In genomic region chr1:174883361-174883760, GRCh38 we compare ENCODE assay signal across 9 cellular contexts.
A peak's percentile ranks its signal among the peaks of the same experiment; 100 is the strongest.
DNase-seq lines count a peak whose midpoint lies in the region; ATAC-seq and TF ChIP-seq lines count a peak whose summit lies in the region.
"Had no signal": no experiment of that assay in that cellular context is flagged by ENCODE, and none has a peak within 500 bp of the region (broad histone marks: within the 10 kb centered on the region; RNA-seq: fewer than 3 reads in every experiment).

No MANE protein-coding gene starts in this region.

- CTCF ChIA-PET in GM10248 (lab: Yijun Ruan, JAX), result interaction anchor here (0.7 to 1.5 kb wide), 5 partner anchors 9 to 72 kb away, joined by 3 to 4 read pairs (median 3); no protein-coding TSS in a partner anchor
- CTCF ChIA-PET in activated CD8-positive, alpha-beta memory T cell treated with anti-CD3 and anti-CD28 coated beads, Interleukin-2, amount 10 ng/mL, durations not matched to agents 7 days and 5 days (lab: Charles Lee), result interaction anchor here (0.8 to 1.5 kb wide), 4 partner anchors 34 to 107 kb away, joined by 3 to 5 read pairs (median 4); no protein-coding TSS in a partner anchor

- TF ChIP-seq CTCF in GM10248 (IDR thresholded peaks at IDR 0.05; ENCODE audit: control extremely low read depth, extremely low read depth, low read depth, missing control alignments) (peak; percentile 15), fibroblast of the aortic adventitia (IDR thresholded peaks at IDR 0.05; ENCODE audit: insufficient read depth, low read length) (no peak)

- POLR2A ChIA-PET in GM10248 (lab: Yijun Ruan, JAX), result no interaction called here

- no peak for ATAC-seq in activated CD8-positive, alpha-beta memory T cell treated with anti-CD3 and anti-CD28 coated beads, Interleukin-2, amount 10 ng/mL, durations not matched to agents 7 days and 5 days

- H3K4me3 ChIP-seq in fibroblast of the aortic adventitia (ENCODE audit: low read depth, low read length), result no peak overlapping the region
- H3K4me3 ChIP-seq: esophagus squamous epithelium had no signal

- H3K9me3 Mint-ChIP-seq in activated CD8-positive, alpha-beta memory T cell treated with anti-CD3 and anti-CD28 coated beads, Interleukin-2, amount 10 ng/mL, durations not matched to agents 7 days and 5 days (ENCODE audit: low read depth), result no peaks in the 10 kb centered on the region

- no peaks in the 10 kb centered on the region for H3K4me1 Mint-ChIP-seq in activated CD8-positive, alpha-beta memory T cell treated with anti-CD3 and anti-CD28 coated beads, Interleukin-2, amount 10 ng/mL, durations not matched to agents 7 days and 5 days

- H3K4me3 Mint-ChIP-seq in activated CD8-positive, alpha-beta memory T cell treated with anti-CD3 and anti-CD28 coated beads, Interleukin-2, amount 10 ng/mL, durations not matched to agents 7 days and 5 days, result no peak overlapping the region

- DNase-seq in AG08396 (ENCODE audit: low spot score), result peak; percentile 26
- no peak for DNase-seq in GM10248 (ENCODE audit: extremely low spot score)
- DNase-seq in SK-N-DZ (ENCODE audit: low spot score), result peak; percentile 1
- DNase-seq in fibroblast of the aortic adventitia (ENCODE audit: low read depth), result peak; percentile 30
- DNase-seq in activated CD8-positive, alpha-beta memory T cell treated with anti-CD3 and anti-CD28 coated beads, Interleukin-2, amount 10 ng/mL, durations not matched to agents 7 days and 5 days, result no peak
- no peak for DNase-seq in NOMO-1 (lab: John Stamatoyannopoulos, UW; ENCODE audit: unreplicated experiment in 2 of 2)
- no peak for DNase-seq in UCSD-AML1 (lab: John Stamatoyannopoulos, UW; ENCODE audit: unreplicated experiment)
- no peak for DNase-seq in NCI-H1436 (lab: John Stamatoyannopoulos, UW)
- DNase-seq: esophagus squamous epithelium had no signal

- H3K36me3 Mint-ChIP-seq in activated CD8-positive, alpha-beta memory T cell treated with anti-CD3 and anti-CD28 coated beads, Interleukin-2, amount 10 ng/mL, durations not matched to agents 7 days and 5 days, result peaks cover 5% of the 10 kb centered on the region

- H3K27ac Mint-ChIP-seq in activated CD8-positive, alpha-beta memory T cell treated with anti-CD3 and anti-CD28 coated beads, Interleukin-2, amount 10 ng/mL, durations not matched to agents 7 days and 5 days, result no peak overlapping the region

- no peaks in the 10 kb centered on the region for H3K27me3 Mint-ChIP-seq in activated CD8-positive, alpha-beta memory T cell treated with anti-CD3 and anti-CD28 coated beads, Interleukin-2, amount 10 ng/mL, durations not matched to agents 7 days and 5 days

Comparison
In these comparisons a context has a peak if more than half of its experiments do, and no peak if none do; other contexts are left out.
1. DNase-seq: peak in AG08396 (single experiment), SK-N-DZ (single experiment) and fibroblast of the aortic adventitia (single experiment); none in GM10248 (single experiment), activated CD8-positive, alpha-beta memory T cell treated with anti-CD3 and anti-CD28 coated beads, Interleukin-2, amount 10 ng/mL, durations not matched to agents 7 days and 5 days (single experiment), NOMO-1 (0 of 2), UCSD-AML1 (single experiment) and NCI-H1436 (single experiment).